ENCODE assay signal across 9 cellular contexts in genomic region chr11:71420455-71421241, GRCh38. TPM values are rescaled to one million over a fixed set of nuclear protein-coding genes. Genes with fewer than 3 reads are reported as not detected.
DNase-seq lines count a peak whose midpoint lies in the region; ATAC-seq and TF ChIP-seq lines count a peak whose summit lies in the region.
"Had no signal": no experiment of that assay in that cellular context is flagged by ENCODE, and none has a peak within 500 bp of the region (broad histone marks: within the 10 kb centered on the region; RNA-seq: fewer than 3 reads in every experiment).

No MANE protein-coding gene starts in this region.

- H4K5ac ChIP-seq in mesendoderm (ENCODE audit: low read length), result no peak overlapping the region

- no peaks in the 10 kb centered on the region for H3K9me3 ChIP-seq in HAP-1
- H3K9me3 ChIP-seq in ovary, result no peaks in the 10 kb centered on the region

- no CpG with 5 or more reads among the region's 16 CpGs for WGBS in mesendoderm (ENCODE audit: extremely low coverage, insufficient coverage, low lambda C conversion rate)
- 72 to 78% (median 75%) methylated on average over 16 of the region's 16 CpGs for whole genome bisulfite sequencing in ovary, 3 donors

- no peak for TF ChIP-seq POLR2A in ovary (IDR thresholded peaks at IDR 0.05)

- no peaks in the 10 kb centered on the region for H3K36me3 ChIP-seq in HAP-1 (replicated peaks)
- H3K36me3 ChIP-seq in mesendoderm (ENCODE audit: control insufficient read depth, insufficient read depth, low read length), result no peaks in the 10 kb centered on the region
- no peaks in the 10 kb centered on the region for H3K36me3 ChIP-seq in ovary

- no peak overlapping the region for H2AK5ac ChIP-seq in mesendoderm (ENCODE audit: low read length)

- peak; percentile 12 for DNase-seq in DMS114 treated with DMSO at 0.1 percent for 48 hours (lab: John Stamatoyannopoulos, UW; ENCODE audit: unreplicated experiment)
- DNase-seq in HAP-1 (ENCODE audit: low spot score in 2 of 2), result peak; percentile 16 to 61
- peak; percentile 10 for DNase-seq in NCI-H82 treated with DMSO at 0.1 percent for 48 hours (lab: John Stamatoyannopoulos, UW; ENCODE audit: unreplicated experiment)
- DNase-seq in dermis microvascular lymphatic vessel endothelial cell (ENCODE audit: low read depth in 2 of 2), result peak; percentile 45 to 63
- peak; percentile 69 for DNase-seq in mesendoderm
- no peak for DNase-seq in activated effector memory CD4-positive, alpha-beta T cell treated with Interleukin-2 at 50 U/mL for 16 hours
- no peak for DNase-seq in ovary
- DNase-seq: right cardiac atrium had no signal

- no peak overlapping the region for H3K56ac ChIP-seq in mesendoderm (ENCODE audit: low read length)

- H3K79me2 ChIP-seq in mesendoderm (ENCODE audit: control insufficient read depth, insufficient read depth, low read length), result no peaks in the 10 kb centered on the region

- no peak overlapping the region for H3K4me3 ChIP-seq in HAP-1
- H3K4me3 ChIP-seq in mesendoderm (ENCODE audit: low read length), result no peak overlapping the region
- H3K4me3 ChIP-seq in ovary, result no peak overlapping the region

- no peak overlapping the region for H3K4ac ChIP-seq in mesendoderm (ENCODE audit: low read depth, low read length)

- in situ Hi-C loops in HAP-1 (cut with MboI; ENCODE audit: low sequenced_read_pairs), result loop anchor here (25.0 kb wide), 1 partner anchor 958 kb away; no protein-coding TSS in a partner anchor

- intact Hi-C loops in ovary (cut with DNase I), result no loop called here

- no peak overlapping the region for H4K8ac ChIP-seq in mesendoderm (ENCODE audit: low read depth, low read length)

- ATAC-seq in HG03571 (IDR thresholded peaks at IDR 0.05; ENCODE audit: unreplicated experiment), result no peak

- no peak for TF ChIP-seq CTCF in ovary (IDR thresholded peaks at IDR 0.05)

- no peak overlapping the region for H2BK5ac ChIP-seq in mesendoderm (ENCODE audit: low read length)

- no peak overlapping the region for H3K9ac ChIP-seq in mesendoderm (ENCODE audit: low read length)

- TF ChIP-seq EP300 in ovary (IDR thresholded peaks at IDR 0.05), result no peak

- no peak overlapping the region for H3K27ac ChIP-seq in mesendoderm (ENCODE audit: low read depth, low read length)
- no peak overlapping the region for H3K27ac ChIP-seq in ovary

- H3K27me3 ChIP-seq in HAP-1 (ENCODE audit: low read depth) (no peaks in the 10 kb centered on the region), mesendoderm (ENCODE audit: insufficient read depth, low read length, poor library complexity) (no peaks in the 10 kb centered on the region), ovary (no peaks in the 10 kb centered on the region)

- H3K18ac ChIP-seq in mesendoderm (ENCODE audit: low read length), result no peak overlapping the region

- no peak overlapping the region for H3K4me2 ChIP-seq in mesendoderm (ENCODE audit: low read length)

- no peak overlapping the region for H2BK120ac ChIP-seq in mesendoderm (ENCODE audit: low read depth, low read length)

- H3K4me1 ChIP-seq in HAP-1, result no peaks in the 10 kb centered on the region
- no peaks in the 10 kb centered on the region for H3K4me1 ChIP-seq in mesendoderm (ENCODE audit: control insufficient read depth, low read depth, low read length)
- no peaks in the 10 kb centered on the region for H3K4me1 ChIP-seq in ovary (ENCODE audit: insufficient read depth)

- no peak overlapping the region for H2BK15ac ChIP-seq in mesendoderm (replicated peaks; ENCODE audit: low read depth)

- H3K79me1 ChIP-seq in mesendoderm (ENCODE audit: low read length), result no peaks in the 10 kb centered on the region

- H3K23ac ChIP-seq in mesendoderm (ENCODE audit: low read length), result no peak overlapping the region

RNA-seq across cellular contexts. Expression of gene DHCR7, which starts 27.5 kb away (rescaled TPM):
- total RNA-seq in dermis microvascular lymphatic vessel endothelial cell (42.6 and 57.5 TPM in 2 replicates), ovary (100 to 1,000 TPM in 2 of 7 donors, 10 to 100 TPM in 5; 29.3 to 264 (median 51.1) TPM)
- 207 TPM for polyA plus RNA-seq in mesendoderm (2013, experiment 1 of 2)
- 217 TPM for polyA plus RNA-seq in mesendoderm (2013, experiment 2 of 2)
- 10 to 100 TPM; 25.3 to 61.0 TPM for polyA plus RNA-seq in ovary

RNA-seq across cellular contexts. Expression of gene NADSYN1, which starts 32.4 kb away (rescaled TPM):
- total RNA-seq in dermis microvascular lymphatic vessel endothelial cell (60.5 and 88.1 TPM in 2 replicates), ovary (10 to 100 TPM; 30.8 to 69.0 (median 53.0) TPM)
- 20.2 TPM for polyA plus RNA-seq in mesendoderm (2013, experiment 1 of 2)
- polyA plus RNA-seq in mesendoderm (2013, experiment 2 of 2), result 21.5 TPM
- 10 to 100 TPM; 33.6 to 40.6 TPM for polyA plus RNA-seq in ovary

Comparison
In these comparisons a context has a peak if more than half of its experiments do, and no peak if none do; other contexts are left out.
1. DNase-seq: peak in DMS114 treated with DMSO at 0.1 percent for 48 hours (single experiment), HAP-1 (2 of 2), NCI-H82 treated with DMSO at 0.1 percent for 48 hours (single experiment), dermis microvascular lymphatic vessel endothelial cell (2 of 2) and mesendoderm (single experiment); none in activated effector memory CD4-positive, alpha-beta T cell treated with Interleukin-2 at 50 U/mL for 16 hours (single experiment) and ovary (0 of 5).